In the genomic region with DNA sequence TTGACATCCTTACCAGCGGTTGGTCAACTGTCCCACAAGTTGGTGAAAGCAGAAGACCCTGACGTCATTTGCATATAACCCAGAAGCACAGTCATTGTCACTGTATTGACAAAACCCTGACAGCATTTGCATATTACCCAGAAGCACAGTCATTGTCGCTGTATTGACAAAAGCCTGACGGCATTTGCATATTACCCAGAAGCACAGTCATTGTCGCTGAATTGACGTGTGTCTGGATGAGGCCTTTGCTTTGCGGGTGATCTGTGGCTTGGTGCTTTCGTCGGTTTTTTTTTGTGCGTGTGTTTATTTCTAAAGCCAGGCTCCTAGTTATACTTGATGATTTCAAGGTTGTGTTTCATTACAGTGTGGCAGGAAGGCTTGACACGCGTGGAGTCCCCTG, we compare ENCODE assay signal across 20 cellular contexts.
DNase-seq lines count a peak whose midpoint lies in the region; ATAC-seq, FAIRE-seq and TF ChIP-seq lines count a peak whose summit lies in the region.
"Had no signal": no experiment of that assay in that cellular context is flagged by ENCODE, and none has a peak within 500 bp of the region (broad histone marks: within the 10 kb centered on the region; RNA-seq: fewer than 3 reads in every experiment).

No MANE protein-coding gene starts in this region.

- H3K4me3 ChIP-seq in BLaER1 (no peak overlapping the region), GM23338 (no peak overlapping the region), K562 (no peak overlapping the region)
- H3K4me3 ChIP-seq in naive thymus-derived CD4-positive, alpha-beta T cell (ENCODE audit: low read length), result no peak overlapping the region

- peak overlapping the region; percentile 38 for H3K4me2 ChIP-seq in BLaER1
- H3K4me2 ChIP-seq in GM23338, result no peak overlapping the region
- H3K4me2 ChIP-seq in K562 (ENCODE audit: insufficient read depth, low read length), result no peak overlapping the region

- no peak for TF ChIP-seq RAD21 in K562 (CRISPR knock-in tag; conservative IDR thresholded peaks at IDR 0.05 in 1 of 2, IDR thresholded peaks at IDR 0.05 in 1 of 2)

- TF ChIP-seq EP300 in K562 (IDR thresholded peaks at IDR 0.05; ENCODE audit: low read length), result no peak

- H3K36me3 ChIP-seq in BLaER1 (no peaks in the 10 kb centered on the region), GM23338 (ENCODE audit: insufficient read depth) (peaks cover 12% of the 10 kb centered on the region; the same call in 1 of the 2 replicates), K562 (ENCODE audit: control insufficient read depth, insufficient read depth, low read length) (no peaks in the 10 kb centered on the region)
- no peaks in the 10 kb centered on the region for H3K36me3 ChIP-seq in naive thymus-derived CD4-positive, alpha-beta T cell (ENCODE audit: control insufficient read depth in 2 of 3, insufficient read depth in 3 of 3, low read length in 3 of 3)

- POLR2A ChIA-PET in K562 (lab: Yijun Ruan, JAX), result no interaction called here
- POLR2A ChIA-PET in naive thymus-derived CD4-positive, alpha-beta T cell (lab: Charles Lee), result no interaction called here

- BruUV-seq in K562 (replicated peaks; lab: Mats Ljungman, UMichigan), result no TSS peak

- H3K9ac ChIP-seq in BLaER1 (no peak overlapping the region), K562 (ENCODE audit: insufficient read depth in 1 of 2, low read depth in 2 of 2, low read length in 2 of 2) (no peak overlapping the region)

- peak; percentile 6 for FAIRE-seq in K562 (lab: Jason Lieb, UNC)
- FAIRE-seq: D721Med, G401.6, GM12891, GM19239 had no signal

- no peak for TF ChIP-seq CTCF in GM23338 (conservative IDR thresholded peaks at IDR 0.05; ENCODE audit: low read depth in 2 of 2)
- no peak for TF ChIP-seq CTCF in K562 (IDR thresholded peaks at IDR 0.05 in 2 of 3, conservative IDR thresholded peaks at IDR 0.05 in 1 of 3; ENCODE audit: insufficient read depth in 2 of 3, low read depth in 1 of 3, low read length in 3 of 3)
- TF ChIP-seq CTCF in neural crest cell (conservative IDR thresholded peaks at IDR 0.05), result no peak

- H3K9me1 ChIP-seq in K562 (ENCODE audit: control insufficient read depth, insufficient read depth, low read length), result no peaks in the 10 kb centered on the region

- H3K36me3 Mint-ChIP-seq in GM23338 (ENCODE audit: low read depth), result no peaks in the 10 kb centered on the region; the same call in 2 of the 3 replicates
- H3K36me3 Mint-ChIP-seq in neural crest cell (ENCODE audit: low read depth), result no peaks in the 10 kb centered on the region
- H3K36me3 Mint-ChIP-seq in naive thymus-derived CD4-positive, alpha-beta T cell, result no peaks in the 10 kb centered on the region

- CTCF ChIA-PET in K562 (lab: Yijun Ruan, JAX; ENCODE audit: low intra/inter-chr PET ratio), result no interaction called here
- CTCF ChIA-PET in naive thymus-derived CD4-positive, alpha-beta T cell (lab: Charles Lee), result no interaction called here

- no peaks in the 10 kb centered on the region for H3K79me2 ChIP-seq in GM23338 (replicated peaks; ENCODE audit: insufficient read depth)
- H3K79me2 ChIP-seq in K562 (ENCODE audit: control insufficient read depth, insufficient read depth, low read length), result no peaks in the 10 kb centered on the region

- WGBS in K562 (ENCODE audit: insufficient coverage, low coverage, missing lambda C conversion rate), result 1% methylated on average over 7 of the region's 12 CpGs

- no peaks in the 10 kb centered on the region for H3F3A ChIP-seq in GM23338 (replicated peaks; ENCODE audit: low read depth)

- H3K27me3 ChIP-seq in BLaER1, result no peaks in the 10 kb centered on the region
- no peaks in the 10 kb centered on the region for H3K27me3 ChIP-seq in GM23338 (ENCODE audit: insufficient read depth)
- peaks cover 0 to 5% of the 10 kb centered on the region in 2 experiments; a peak in 1 of 5 replicates for H3K27me3 ChIP-seq in K562 (ENCODE audit: control insufficient read depth in 2 of 2, insufficient read depth in 2 of 2, low read length in 2 of 2)
- no peaks in the 10 kb centered on the region for H3K27me3 ChIP-seq in naive thymus-derived CD4-positive, alpha-beta T cell (ENCODE audit: control insufficient read depth in 2 of 2, insufficient read depth in 2 of 2, low read length in 2 of 2)

- peaks cover 7% of the 10 kb centered on the region for H3K9me3 Mint-ChIP-seq in GM23338
- H3K9me3 Mint-ChIP-seq in neural crest cell, result peaks cover 8% of the 10 kb centered on the region
- H3K9me3 Mint-ChIP-seq in naive thymus-derived CD4-positive, alpha-beta T cell, result peaks cover 0 to 8% (median 0%) of the 10 kb centered on the region in 11 donors
- H3K9me3 Mint-ChIP-seq: CD4-positive, alpha-beta T cell had no signal

- TF ChIP-seq POLR2A in K562 (conservative IDR thresholded peaks at IDR 0.05), result no peak

- DNase-seq in GM23338 (ENCODE audit: low spot score), result no peak
- no peak for DNase-seq in K562 (ENCODE audit: extremely low read depth in 1 of 4, low spot score in 3 of 4)
- no peak for DNase-seq in neural crest cell (ENCODE audit: low read depth, low spot score)
- DNase-seq in naive thymus-derived CD4-positive, alpha-beta T cell, result no peak
- DNase-seq: Caco-2; CD4-positive, alpha-beta T cell; GOT3; H7; HFFc6; IMR-90 had no signal

- no peaks in the 10 kb centered on the region for H4K20me1 ChIP-seq in BLaER1
- H4K20me1 ChIP-seq in GM23338 (replicated peaks; ENCODE audit: insufficient read depth), result no peaks in the 10 kb centered on the region
- no peaks in the 10 kb centered on the region for H4K20me1 ChIP-seq in K562 (replicated peaks; ENCODE audit: control insufficient read depth, insufficient read depth, low read length)

- H3K9me2 ChIP-seq in GM23338 (ENCODE audit: insufficient read depth), result no peaks in the 10 kb centered on the region

- intact Hi-C loops in K562 (cut with micrococcal nuclease), result no loop called here
- intact Hi-C loops in naive thymus-derived CD4-positive, alpha-beta T cell (cut with micrococcal nuclease), result no loop called here

- H3K4me1 Mint-ChIP-seq in GM23338 (peaks cover 13% of the 10 kb centered on the region), neural crest cell (peaks cover 30% of the 10 kb centered on the region)
- no peaks in the 10 kb centered on the region for H3K4me1 Mint-ChIP-seq in naive thymus-derived CD4-positive, alpha-beta T cell
- H3K4me1 Mint-ChIP-seq: B cell had no signal

- H3K9me3 ChIP-seq in BLaER1 (no peaks in the 10 kb centered on the region), K562 (replicated peaks; ENCODE audit: control insufficient read depth, insufficient read depth, low read depth, low read length) (no peaks in the 10 kb centered on the region)
- no peaks in the 10 kb centered on the region for H3K9me3 ChIP-seq in naive thymus-derived CD4-positive, alpha-beta T cell (ENCODE audit: control insufficient read depth in 2 of 3, low read length in 3 of 3)
- H3K9me3 ChIP-seq: Caco-2 had no signal

- H3K27me3 Mint-ChIP-seq in GM23338 (ENCODE audit: insufficient read depth, low read depth, poor library complexity) (peaks cover 5% of the 10 kb centered on the region), neural crest cell (ENCODE audit: low read depth) (no peaks in the 10 kb centered on the region)
- H3K27me3 Mint-ChIP-seq in naive thymus-derived CD4-positive, alpha-beta T cell, result no peaks in the 10 kb centered on the region
- H3K27me3 Mint-ChIP-seq: B cell; CD4-positive, alpha-beta T cell had no signal

- H3K4me3 Mint-ChIP-seq in GM23338 (no peak overlapping the region), neural crest cell (no peak overlapping the region)
- no peak overlapping the region for H3K4me3 Mint-ChIP-seq in naive thymus-derived CD4-positive, alpha-beta T cell
- H3K4me3 Mint-ChIP-seq: B cell; CD4-positive, alpha-beta T cell; HFFc6 had no signal

- H3K27ac ChIP-seq in BLaER1 (no peak overlapping the region), GM23338 (ENCODE audit: low read depth) (no peak overlapping the region), K562 (ENCODE audit: extremely low read depth, low read depth, low read length) (no peak overlapping the region)
- no peak overlapping the region for H3K27ac ChIP-seq in naive thymus-derived CD4-positive, alpha-beta T cell (ENCODE audit: low read depth, low read length)
- H3K27ac ChIP-seq: C4-2B, HL-60 had no signal

- no peak for ATAC-seq in GM23338
- ATAC-seq in K562, result peak; percentile 32; the same call in 1 of the 3 replicates
- no peak for ATAC-seq in naive thymus-derived CD4-positive, alpha-beta T cell
- no peak for ATAC-seq in GM21423 (IDR thresholded peaks at IDR 0.05; ENCODE audit: unreplicated experiment)
- ATAC-seq: HCT116 had no signal

- H2AFZ ChIP-seq in GM23338 (no peak overlapping the region), K562 (ENCODE audit: low read depth, low read length) (no peak overlapping the region)

- in situ Hi-C loops in K562 (cut with MboI), result no loop called here

- H3K4me1 ChIP-seq in BLaER1 (peaks cover 50% of the 10 kb centered on the region), GM23338 (ENCODE audit: insufficient read depth) (no peaks in the 10 kb centered on the region), K562 (replicated peaks in 1 of 2; ENCODE audit: control insufficient read depth in 2 of 2, insufficient read depth in 2 of 2, low read length in 2 of 2) (no peaks in the 10 kb centered on the region)
- no peaks in the 10 kb centered on the region for H3K4me1 ChIP-seq in naive thymus-derived CD4-positive, alpha-beta T cell (ENCODE audit: control insufficient read depth in 2 of 2, insufficient read depth in 2 of 2, low read length in 2 of 2)
- H3K4me1 ChIP-seq: Caco-2 had no signal

- H3K27ac Mint-ChIP-seq in GM23338, result 0 out of 2 replicates have a peak overlapping the region, but pooled peaks have one; percentile 6
- peak overlapping the region; percentile 85 for H3K27ac Mint-ChIP-seq in neural crest cell (ENCODE audit: unreplicated experiment)
- no peak overlapping the region for H3K27ac Mint-ChIP-seq in naive thymus-derived CD4-positive, alpha-beta T cell
- H3K27ac Mint-ChIP-seq: B cell; CD4-positive, alpha-beta T cell; HFFc6 had no signal

TF ChIP-seq in K562, 482 proteins besides CTCF, POLR2A, EP300 and RAD21 (continues in another document):
- TF ChIP-seq, protein P1, sequence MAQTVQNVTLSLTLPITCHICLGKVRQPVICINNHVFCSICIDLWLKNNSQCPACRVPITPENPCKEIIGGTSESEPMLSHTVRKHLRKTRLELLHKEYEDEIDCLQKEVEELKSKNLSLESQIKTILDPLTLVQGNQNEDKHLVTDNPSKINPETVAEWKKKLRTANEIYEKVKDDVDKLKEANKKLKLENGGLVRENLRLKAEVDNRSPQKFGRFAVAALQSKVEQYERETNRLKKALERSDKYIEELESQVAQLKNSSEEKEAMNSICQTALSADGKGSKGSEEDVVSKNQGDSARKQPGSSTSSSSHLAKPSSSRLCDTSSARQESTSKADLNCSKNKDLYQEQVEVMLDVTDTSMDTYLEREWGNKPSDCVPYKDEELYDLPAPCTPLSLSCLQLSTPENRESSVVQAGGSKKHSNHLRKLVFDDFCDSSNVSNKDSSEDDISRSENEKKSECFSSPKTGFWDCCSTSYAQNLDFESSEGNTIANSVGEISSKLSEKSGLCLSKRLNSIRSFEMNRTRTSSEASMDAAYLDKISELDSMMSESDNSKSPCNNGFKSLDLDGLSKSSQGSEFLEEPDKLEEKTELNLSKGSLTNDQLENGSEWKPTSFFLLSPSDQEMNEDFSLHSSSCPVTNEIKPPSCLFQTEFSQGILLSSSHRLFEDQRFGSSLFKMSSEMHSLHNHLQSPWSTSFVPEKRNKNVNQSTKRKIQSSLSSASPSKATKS (CRISPR knock-in tag; IDR thresholded peaks at IDR 0.05), result no peak

Comparison
In these comparisons a context has a peak if more than half of its experiments do, and no peak if none do; other contexts are left out.
1. H3K27ac Mint-ChIP-seq: peak in GM23338 (single experiment) and neural crest cell (single experiment); none in naive thymus-derived CD4-positive, alpha-beta T cell (0 of 9).